Comparison of ENCODE assay signal across 16 cellular contexts in genomic region chr5:114325552-114325951, GRCh38. TPM values are rescaled to one million over a fixed set of nuclear protein-coding genes. Genes with fewer than 3 reads are reported as not detected.
A peak's percentile ranks its signal among the peaks of the same experiment; 100 is the strongest.
DNase-seq lines count a peak whose midpoint lies in the region; ATAC-seq and TF ChIP-seq lines count a peak whose summit lies in the region.
"Had no signal": no experiment of that assay in that cellular context is flagged by ENCODE, and none has a peak within 500 bp of the region (broad histone marks: within the 10 kb centered on the region; RNA-seq: fewer than 3 reads in every experiment).

No MANE protein-coding gene starts in this region.

- H3K27me3 Mint-ChIP-seq in activated naive CD4-positive, alpha-beta T cell treated with anti-CD3 and anti-CD28 coated beads, Interleukin-2, amount 10 ng/mL, durations not matched to agents 7 days and 5 days, result no peaks in the 10 kb centered on the region
- H3K27me3 Mint-ChIP-seq: effector memory CD8-positive, alpha-beta T cell had no signal

- H3K9me3 ChIP-seq in adipocyte (ENCODE audit: control insufficient read depth, low read length), result no peaks in the 10 kb centered on the region
- H3K9me3 ChIP-seq: gastroesophageal sphincter, thoracic aorta had no signal

- no peak overlapping the region for H3K27ac Mint-ChIP-seq in activated naive CD4-positive, alpha-beta T cell treated with anti-CD3 and anti-CD28 coated beads, Interleukin-2, amount 10 ng/mL, durations not matched to agents 7 days and 5 days
- H3K27ac Mint-ChIP-seq: effector memory CD8-positive, alpha-beta T cell had no signal

- POLR2A ChIA-PET in RWPE1 (lab: Yijun Ruan, JAX; ENCODE audit: low non-redundant PET), result no interaction called here

- no peaks in the 10 kb centered on the region for H3K4me1 Mint-ChIP-seq in activated naive CD4-positive, alpha-beta T cell treated with anti-CD3 and anti-CD28 coated beads, Interleukin-2, amount 10 ng/mL, durations not matched to agents 7 days and 5 days

- DNase-seq in D341Med (ENCODE audit: low spot score) (peak; percentile 36), HCEC 1CT (peak; percentile 9), adipocyte (ENCODE audit: low read depth) (peak; percentile 10), left ventricle myocardium superior (no peak), RWPE1 (ENCODE audit: low spot score) (no peak), hippocampal formation (lab: John Stamatoyannopoulos, UW) (no peak)
- DNase-seq in activated naive CD4-positive, alpha-beta T cell treated with anti-CD3 and anti-CD28 coated beads, Interleukin-2, amount 10 ng/mL, durations not matched to agents 7 days and 5 days, result no peak
- DNase-seq in NK-92 treated with Interleukin-12 subunit alpha and Interleukin-12 subunit beta, amount 100 ng/mL, for 24 hours (lab: John Stamatoyannopoulos, UW), result no peak
- DNase-seq: activated gamma-delta T cell treated with Interleukin-2 at 50 U/mL for 16 hours; DND-41; effector memory CD8-positive, alpha-beta T cell had no signal

- H3K27me3 ChIP-seq in adipocyte (replicated peaks; ENCODE audit: control insufficient read depth, insufficient read depth, low read length), result no peaks in the 10 kb centered on the region
- H3K27me3 ChIP-seq: gastroesophageal sphincter had no signal

- H3K9ac ChIP-seq in adipocyte (ENCODE audit: low read length), result no peak overlapping the region

- peak; percentile 59 for ATAC-seq in left ventricle myocardium superior
- ATAC-seq: effector memory CD8-positive, alpha-beta T cell; gastroesophageal sphincter; SK-N-SH treated with all-trans-retinoic acid at 6 μM for 48 hours had no signal

- no peaks in the 10 kb centered on the region for H3K36me3 Mint-ChIP-seq in activated naive CD4-positive, alpha-beta T cell treated with anti-CD3 and anti-CD28 coated beads, Interleukin-2, amount 10 ng/mL, durations not matched to agents 7 days and 5 days

- no peaks in the 10 kb centered on the region for H3K9me3 Mint-ChIP-seq in activated naive CD4-positive, alpha-beta T cell treated with anti-CD3 and anti-CD28 coated beads, Interleukin-2, amount 10 ng/mL, durations not matched to agents 7 days and 5 days

- intact Hi-C loops in left ventricle myocardium superior (cut with micrococcal nuclease), result no loop called here

- no peaks in the 10 kb centered on the region for H3K36me3 ChIP-seq in adipocyte (ENCODE audit: control insufficient read depth, insufficient read depth, low read length, severe bottlenecking)
- H3K36me3 ChIP-seq: gastroesophageal sphincter, thoracic aorta had no signal

- TF ChIP-seq CTCF in RWPE1 (conservative IDR thresholded peaks at IDR 0.05; ENCODE audit: low read depth), result no peak

- H3K27ac ChIP-seq in RWPE1, result no peak overlapping the region
- H3K27ac ChIP-seq: gastroesophageal sphincter, thoracic aorta had no signal

- H3K4me1 ChIP-seq in adipocyte (ENCODE audit: control insufficient read depth, insufficient read depth, low read length), result no peaks in the 10 kb centered on the region
- H3K4me1 ChIP-seq: gastroesophageal sphincter had no signal

- H3K4me3 ChIP-seq in adipocyte (ENCODE audit: low read length), result no peak overlapping the region
- H3K4me3 ChIP-seq: gastroesophageal sphincter, thoracic aorta had no signal

- CTCF ChIA-PET in RWPE1 (lab: Yijun Ruan, JAX), result interaction anchor here (0.6 kb wide), 1 partner anchor 39 kb away, joined by 5 read pairs; no protein-coding TSS in a partner anchor
- CTCF ChIA-PET in activated naive CD4-positive, alpha-beta T cell treated with anti-CD3 and anti-CD28 coated beads, Interleukin-2, amount 10 ng/mL, durations not matched to agents 7 days and 5 days (lab: Charles Lee), result no interaction called here

- no peak overlapping the region for H3K4me3 Mint-ChIP-seq in activated naive CD4-positive, alpha-beta T cell treated with anti-CD3 and anti-CD28 coated beads, Interleukin-2, amount 10 ng/mL, durations not matched to agents 7 days and 5 days
- H3K4me3 Mint-ChIP-seq: effector memory CD8-positive, alpha-beta T cell had no signal

RNA-seq across cellular contexts. Expression of gene KCNN2, which starts 36.3 kb away (rescaled TPM):
- total RNA-seq in left ventricle myocardium superior, result 10.5 TPM
- total RNA-seq: myocyte, OCI-LY7, thoracic aorta had no signal

Comparison
In these comparisons a context has a peak if more than half of its experiments do, and no peak if none do; other contexts are left out.
1. DNase-seq: peak in D341Med (single experiment), HCEC 1CT (single experiment) and adipocyte (single experiment); none in left ventricle myocardium superior (single experiment), RWPE1 (single experiment), hippocampal formation (0 of 2), activated naive CD4-positive, alpha-beta T cell treated with anti-CD3 and anti-CD28 coated beads, Interleukin-2, amount 10 ng/mL, durations not matched to agents 7 days and 5 days (single experiment) and NK-92 treated with Interleukin-12 subunit alpha and Interleukin-12 subunit beta, amount 100 ng/mL, for 24 hours (single experiment).